ENCODE assay signal across 8 cellular contexts in the genomic region with DNA sequence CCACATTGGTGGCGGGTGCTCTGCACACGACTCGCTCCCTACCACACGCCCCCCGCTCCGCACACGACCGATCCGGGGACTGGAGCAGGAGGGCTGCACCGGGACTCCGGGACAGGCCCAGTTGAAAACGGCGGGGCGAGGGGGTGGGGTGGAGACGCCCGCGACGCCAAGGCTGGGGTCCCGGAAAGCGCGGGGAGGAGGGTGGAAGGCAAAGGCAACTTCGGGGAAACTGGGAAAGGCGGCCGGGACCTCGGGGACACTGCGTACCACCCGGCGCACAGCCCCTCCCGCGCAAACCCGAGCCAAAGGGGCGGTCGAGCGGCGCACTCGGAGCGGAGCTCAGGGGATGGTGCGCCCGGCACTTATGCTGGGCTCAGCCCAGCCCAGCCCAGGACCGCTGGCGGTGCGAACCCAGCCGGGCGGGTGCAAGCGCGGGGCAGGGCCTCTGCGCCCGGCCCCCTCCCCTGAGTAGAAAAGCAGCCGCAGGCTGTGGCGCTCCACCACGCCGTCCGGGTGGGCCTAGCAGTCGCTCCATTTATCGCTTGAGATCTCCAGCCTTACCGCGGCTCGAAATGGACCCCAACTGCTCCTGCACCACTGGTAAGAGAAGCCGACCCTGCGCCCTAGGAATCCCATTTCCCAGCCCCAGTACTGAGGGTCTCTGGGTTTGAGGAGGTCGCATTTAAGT. TPM values are rescaled to one million over a fixed set of nuclear protein-coding genes. Genes with fewer than 3 reads are reported as not detected.
DNase-seq lines count a peak whose midpoint lies in the region; ATAC-seq and TF ChIP-seq lines count a peak whose summit lies in the region.

A gene (plus strand): TSS at position 500 of the 688 bp plus-strand sequence. CDS start 73 bp downstream, at position 573.

- H3K4me3 Mint-ChIP-seq in activated naive CD8-positive, alpha-beta T cell: peak within 1 kb of the TSS; percentile 83

- H3K27me3 ChIP-seq in left ventricle myocardium inferior (ENCODE audit: low read depth): peaks cover 36% of the 10 kb centered on the region

- peaks cover 42% of the 10 kb centered on the region for H3K27me3 Mint-ChIP-seq in activated naive CD8-positive, alpha-beta T cell

- peaks cover 29% of the 10 kb centered on the region for H3K4me1 ChIP-seq in left ventricle myocardium inferior

- H3K9me3 ChIP-seq in left ventricle myocardium inferior (replicated peaks): no peaks in the 10 kb centered on the region

- TF ChIP-seq CTCF in left ventricle myocardium inferior (IDR thresholded peaks at IDR 0.05; ENCODE audit: borderline replicate concordance): no peak

- no peaks in the 10 kb centered on the region for H3K36me3 Mint-ChIP-seq in activated naive CD8-positive, alpha-beta T cell

- H3K36me3 ChIP-seq in left ventricle myocardium inferior: no peaks in the 10 kb centered on the region

- no peak for ATAC-seq in GM21526 (IDR thresholded peaks at IDR 0.05; ENCODE audit: low FRiP score, unreplicated experiment)

- H3K9me3 Mint-ChIP-seq in activated naive CD8-positive, alpha-beta T cell (ENCODE audit: low read depth): no peaks in the 10 kb centered on the region

- H3K27ac ChIP-seq in left ventricle myocardium inferior (replicated peaks): peak within 1 kb of the TSS; percentile 84

- DNase-seq in ELR (ENCODE audit: low read depth) (peak; percentile 40), left ventricle myocardium inferior (peak; percentile 72), posterior vena cava (ENCODE audit: low spot score) (peak; percentile 94), middle frontal gyrus (ENCODE audit: extremely low spot score, low spot score) (no peak), NCI-H446 treated with DMSO at 0.1 percent for 48 hours (lab: John Stamatoyannopoulos, UW) (no peak), germinal center (ENCODE audit: low spot score) (no peak)

- H3K4me1 Mint-ChIP-seq in activated naive CD8-positive, alpha-beta T cell (ENCODE audit: low read depth): peaks cover 25% of the 10 kb centered on the region

- intact Hi-C loops in left ventricle myocardium inferior (cut with micrococcal nuclease): no loop called here
- intact Hi-C loops in posterior vena cava (cut with DNase I): no loop called here

- H3K27ac Mint-ChIP-seq in activated naive CD8-positive, alpha-beta T cell: no peak within 1 kb of the TSS

- H3K4me3 ChIP-seq in left ventricle myocardium inferior: peak within 1 kb of the TSS; percentile 69

RNA-seq across cellular contexts. Expression of the gene that starts here (rescaled TPM):
- total RNA-seq in left ventricle myocardium inferior (3.1 TPM), posterior vena cava (100 to 1,000 TPM in 1 of 2 donors, 10 to 100 TPM in 1; 82.2 to 146 TPM)

Comparison
In these comparisons a context has a peak if more than half of its experiments do, and no peak if none do; other contexts are left out.
1. RNA of the gene that starts here (total RNA-seq): 82.2 to 146 TPM in posterior vena cava; 3.1 TPM in left ventricle myocardium inferior (single experiment); every median in the first group is over 10 times any median in the second.
2. DNase-seq: peak in ELR (single experiment), left ventricle myocardium inferior (single experiment) and posterior vena cava (single experiment); none in middle frontal gyrus (single experiment), NCI-H446 treated with DMSO at 0.1 percent for 48 hours (single experiment) and germinal center (single experiment).